In genomic region chrX:149539283-149540132, GRCh38 we compare ENCODE assay signal across 8 cellular contexts. TPM values are rescaled to one million over a fixed set of nuclear protein-coding genes. Genes with fewer than 3 reads are reported as not detected.
DNase-seq lines count a peak whose midpoint lies in the region; ATAC-seq and TF ChIP-seq lines count a peak whose summit lies in the region.

No MANE protein-coding gene starts in this region.

- H3K9ac ChIP-seq in mammary epithelial cell (ENCODE audit: insufficient read depth, low read length), result peak overlapping the region; percentile 23

- 17% methylated on average over 1 of the region's 34 CpGs for WGBS in mammary epithelial cell (ENCODE audit: low coverage, missing lambda C conversion rate)

- peak overlapping the region; percentile 64 for H3K4me2 ChIP-seq in mammary epithelial cell (ENCODE audit: insufficient read depth, low read depth, low read length)

- intact Hi-C loops in mammary epithelial cell (cut with micrococcal nuclease), result loop anchor here (2.0 kb wide), 1 partner anchor 45 kb away; no protein-coding TSS in a partner anchor

- TF ChIP-seq CTCF in WI38 (IDR thresholded peaks at IDR 0.05; ENCODE audit: low read depth, low read length) (no peak), mammary epithelial cell (conservative IDR thresholded peaks at IDR 0.05 in 1 of 2, IDR thresholded peaks at IDR 0.05 in 1 of 2; ENCODE audit: extremely low read depth in 1 of 2, insufficient read depth in 1 of 2, low read depth in 1 of 2, low read length in 2 of 2) (no peak)

- H3K4me3 ChIP-seq in ACC112 (ENCODE audit: low read depth, low read length) (peak overlapping the region; percentile 76), WI38 (ENCODE audit: low read depth, low read length) (peak overlapping the region; percentile 50), mammary epithelial cell (replicated peaks in 1 of 3; ENCODE audit: insufficient read depth in 1 of 3, low read depth in 2 of 3, low read length in 3 of 3) (peak overlapping the region; percentile 48 to 57 (median 51))

- H3K27ac ChIP-seq in ACC112 (ENCODE audit: low read depth, low read length) (peak overlapping the region; percentile 59), mammary epithelial cell (ENCODE audit: insufficient read depth, low read depth, low read length) (peak overlapping the region; percentile 0)

- peaks cover 5% of the 10 kb centered on the region for H3K79me2 ChIP-seq in ACC112 (ENCODE audit: control insufficient read depth, insufficient read depth, low read length, unreplicated experiment)
- H3K79me2 ChIP-seq in mammary epithelial cell (ENCODE audit: insufficient read depth, low read length), result peaks cover 7% of the 10 kb centered on the region

- dilution Hi-C loops in mammary epithelial cell (cut with HindIII; ENCODE audit: low sequenced_read_pairs), result no loop called here

- CTCF ChIA-PET in mammary epithelial cell (lab: Charles Lee; ENCODE audit: low non-redundant PET), result interaction anchor here (0.5 to 1.3 kb wide), 4 partner anchors 12 to 399 kb away, joined by 3 to 5 read pairs (median 4); partner anchors contain the start of gene EOLA2

- H3K9me3 ChIP-seq in mammary epithelial cell (replicated peaks; ENCODE audit: insufficient read depth, low read length), result no peaks in the 10 kb centered on the region

- H4K20me1 ChIP-seq in mammary epithelial cell (ENCODE audit: insufficient read depth, low read length), result no peaks in the 10 kb centered on the region

- ATAC-seq in GM18873 (IDR thresholded peaks at IDR 0.05; ENCODE audit: low FRiP score, unreplicated experiment) (peak; percentile 40), HG03135 (IDR thresholded peaks at IDR 0.05; ENCODE audit: unreplicated experiment) (peak; percentile 42)

- H2AFZ ChIP-seq in ACC112 (ENCODE audit: low read length, unreplicated experiment) (no peak overlapping the region), mammary epithelial cell (ENCODE audit: low read depth, low read length) (peak overlapping the region; percentile 69)

- H3K36me3 ChIP-seq in ACC112 (ENCODE audit: insufficient read depth, low read length), result no peaks in the 10 kb centered on the region
- no peaks in the 10 kb centered on the region for H3K36me3 ChIP-seq in mammary epithelial cell (ENCODE audit: insufficient read depth, low read length)

- BruUV-seq in mammary epithelial cell (replicated peaks; lab: Mats Ljungman, UMichigan), result no TSS peak

- H3K4me1 ChIP-seq in ACC112 (ENCODE audit: control insufficient read depth, insufficient read depth, low read length, unreplicated experiment), result no peaks in the 10 kb centered on the region
- peaks cover 6% of the 10 kb centered on the region for H3K4me1 ChIP-seq in mammary epithelial cell (ENCODE audit: insufficient read depth, low read length)

- DNase-seq in NCI-H2227 (lab: John Stamatoyannopoulos, UW; ENCODE audit: unreplicated experiment), result peak; percentile 94
- peak; percentile 88 for DNase-seq in mammary epithelial cell
- peak; percentile 95 for DNase-seq in iris pigment epithelial cell (ENCODE audit: low read depth)
- DNase-seq in stimulated activated CD4-positive, alpha-beta T cell treated with anti-CD3 and anti-CD28 coated beads, Interleukin-12 subunit alpha, Interleukin-12 subunit beta, amount 100 ng/mL, for 24 hours (ENCODE audit: low read depth in 2 of 2), result peak; percentile 50 to 77

- H3K27me3 ChIP-seq in ACC112 (ENCODE audit: insufficient read depth, low read length) (no peaks in the 10 kb centered on the region), mammary epithelial cell (ENCODE audit: insufficient read depth, low read length) (no peaks in the 10 kb centered on the region)

- in situ Hi-C loops in mammary epithelial cell (cut with MboI; ENCODE audit: low sequenced_read_pairs in 2 of 2), result no loop called here

RNA-seq across cellular contexts. Expression of gene EOLA1, which starts 1.3 kb away (rescaled TPM):
- 10 to 100 TPM in 1 of 2 donors, 1 to 10 TPM in 1; 8.8 to 10.7 TPM for total RNA-seq in mammary epithelial cell
- polyA plus RNA-seq in mammary epithelial cell, result 9.8 TPM
- 0.52 TPM for polyA minus RNA-seq in mammary epithelial cell

RNA-seq across cellular contexts. Expression of gene HSFX3, which starts 10.2 kb away (rescaled TPM):
- total RNA-seq in mammary epithelial cell, result not detected
- polyA plus RNA-seq in mammary epithelial cell, result not detected
- not detected for polyA minus RNA-seq in mammary epithelial cell

RNA-seq across cellular contexts. Expression of gene IDS, which starts 34.4 kb away (rescaled TPM):
- 10 to 100 TPM; 56.8 to 57.7 TPM for total RNA-seq in mammary epithelial cell
- 88.8 TPM for polyA plus RNA-seq in mammary epithelial cell
- polyA minus RNA-seq in mammary epithelial cell, result 124 TPM

RNA-seq across cellular contexts. Expression of gene MAGEA9B, which starts 47.8 kb away (rescaled TPM):
- not detected for total RNA-seq in mammary epithelial cell
- polyA plus RNA-seq in mammary epithelial cell, result not detected
- not detected for polyA minus RNA-seq in mammary epithelial cell

RNA-seq across cellular contexts. Expression of gene HSFX2, which starts 55.6 kb away (rescaled TPM):
- total RNA-seq in mammary epithelial cell, result not detected
- polyA plus RNA-seq in mammary epithelial cell, result 0.06 TPM
- not detected for polyA minus RNA-seq in mammary epithelial cell

Comparison
In these comparisons a context has a peak if more than half of its experiments do, and no peak if none do; other contexts are left out.
1. Peak in every context shown above with its lines: DNase-seq, ATAC-seq, H3K4me3 ChIP-seq and H3K27ac ChIP-seq.